In genomic region chr3:160635213-160635612, GRCh38 we compare ENCODE assay signal across 9 cellular contexts. TPM values are rescaled to one million over a fixed set of nuclear protein-coding genes. Genes with fewer than 3 reads are reported as not detected.
"Had no signal": no experiment of that assay in that cellular context is flagged by ENCODE, and none has a peak within 500 bp of the region (broad histone marks: within the 10 kb centered on the region; RNA-seq: fewer than 3 reads in every experiment).

No MANE protein-coding gene starts in this region.

- H3K4me3 ChIP-seq: GM23248, HAP-1, K562 had no signal

- H3K9me3 ChIP-seq: HAP-1 had no signal

- DNase-seq: GM23248, H7, HFFc6, IMR-90, KG1 had no signal

- H3K27ac Mint-ChIP-seq: HFFc6 had no signal

- H3K27ac ChIP-seq: GM23248, HL-60 had no signal

- H3K9me3 Mint-ChIP-seq: HFFc6 had no signal

- H3K4me3 Mint-ChIP-seq: HFFc6 had no signal

- ATAC-seq: HCT116, K562 had no signal

- H3K36me3 ChIP-seq: HAP-1 had no signal

- H2AFZ ChIP-seq: GM23248 had no signal

- H3K4me1 ChIP-seq: HAP-1 had no signal

- H3K9ac ChIP-seq: GM23248 had no signal

RNA-seq across cellular contexts. Expression of gene ARL14, which starts 41.7 kb away (rescaled TPM):
- total RNA-seq: GM23248, K562 had no signal
- polyA plus RNA-seq: GM23248, K562 had no signal
